In the genomic region with DNA sequence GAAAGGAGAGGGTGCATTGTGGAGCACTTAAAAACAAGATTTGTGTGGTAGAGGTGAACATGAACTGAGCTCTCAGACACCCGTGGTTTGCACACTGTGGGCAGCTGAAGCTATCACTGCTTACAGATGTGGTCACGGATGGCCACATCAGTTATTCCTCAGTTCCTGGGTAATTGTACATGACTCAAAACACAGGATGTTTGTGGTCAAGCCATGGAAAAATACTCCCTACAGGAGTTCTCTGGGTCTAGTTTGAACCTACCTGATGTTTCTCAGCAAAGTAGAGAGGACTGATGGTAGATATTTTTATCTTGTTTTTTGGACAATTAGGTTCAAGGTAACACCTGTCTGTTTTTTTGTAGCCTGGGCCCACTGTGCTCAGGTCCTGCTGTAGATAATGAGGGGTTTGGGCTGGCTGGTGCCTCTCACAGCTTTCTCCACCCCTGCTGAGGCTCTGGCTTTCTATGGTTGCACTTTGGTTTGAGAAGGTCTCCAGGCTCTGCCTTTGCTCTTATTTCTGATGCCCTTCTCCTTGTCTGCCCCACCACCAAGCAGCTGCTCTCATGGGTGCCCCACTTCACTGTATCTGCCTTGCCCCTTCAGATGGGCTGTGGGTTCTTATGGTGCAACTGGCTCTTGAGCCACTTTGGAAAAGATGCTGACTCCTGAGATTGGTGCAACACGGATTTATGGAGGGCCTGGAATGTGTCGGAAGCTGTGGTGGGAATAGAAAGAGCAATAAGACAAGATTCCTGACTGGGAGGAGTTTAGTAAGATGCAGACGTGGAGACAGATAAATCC, we compare ENCODE assay signal across 8 cellular contexts. TPM values are rescaled to one million over a fixed set of nuclear protein-coding genes. Genes with fewer than 3 reads are reported as not detected.
A peak's percentile ranks its signal among the peaks of the same experiment; 100 is the strongest.
DNase-seq lines count a peak whose midpoint lies in the region; ATAC-seq and TF ChIP-seq lines count a peak whose summit lies in the region.

No MANE protein-coding gene starts in this region.

- H3K27me3 ChIP-seq in BLaER1 (no peaks in the 10 kb centered on the region), Karpas-422 (ENCODE audit: low read length) (no peaks in the 10 kb centered on the region)

- intact Hi-C loops in natural killer cell (cut with micrococcal nuclease), result no loop called here

- H3K4me3 Mint-ChIP-seq in natural killer cell, result peak overlapping the region; percentile 68

- peaks cover 8% of the 10 kb centered on the region for H3K36me3 Mint-ChIP-seq in natural killer cell

- H3K4me2 ChIP-seq in BLaER1 (peak overlapping the region; percentile 61), Karpas-422 (ENCODE audit: low read depth, low read length, poor library complexity, severe bottlenecking) (no peak overlapping the region)

- ATAC-seq in natural killer cell (peak; percentile 63 to 86 (median 70)), GM19395 (IDR thresholded peaks at IDR 0.05; ENCODE audit: unreplicated experiment) (no peak), GM21526 (IDR thresholded peaks at IDR 0.05; ENCODE audit: low FRiP score, unreplicated experiment) (no peak)

- peaks cover 69 to 71% of the 10 kb centered on the region in 2 donors for H3K4me1 Mint-ChIP-seq in natural killer cell

- H4K20me1 ChIP-seq in BLaER1, result no peaks in the 10 kb centered on the region
- H4K20me1 ChIP-seq in Karpas-422 (ENCODE audit: insufficient read depth, low read depth, low read length), result no peaks in the 10 kb centered on the region

- no peak for TF ChIP-seq CTCF in natural killer cell (IDR thresholded peaks at IDR 0.05)

- H3K9ac ChIP-seq in BLaER1 (no peak overlapping the region), Karpas-422 (ENCODE audit: low read length) (no peak overlapping the region)

- H3K9me2 ChIP-seq in Karpas-422 (replicated peaks; ENCODE audit: insufficient read depth, low read length), result no peaks in the 10 kb centered on the region

- peaks cover 40% of the 10 kb centered on the region for H3K4me1 ChIP-seq in BLaER1
- peaks cover 23% of the 10 kb centered on the region for H3K4me1 ChIP-seq in Karpas-422 (ENCODE audit: low read length)

- peaks cover 13% of the 10 kb centered on the region in 2 donors for H3K27me3 Mint-ChIP-seq in natural killer cell (ENCODE audit: low read depth in 2 of 2)

- no peaks in the 10 kb centered on the region for H3K9me3 Mint-ChIP-seq in natural killer cell

- peak; percentile 99 for DNase-seq in RPMI7951 (ENCODE audit: low read depth)
- peak; percentile 48 for DNase-seq in activated effector memory CD4-positive, alpha-beta T cell treated with Interleukin-2 at 50 U/mL for 16 hours
- peak; percentile 55 for DNase-seq in natural killer cell
- DNase-seq in iPS-NIHi11 (ENCODE audit: low spot score), result no peak
- no peak for DNase-seq in Karpas-422

- H3K4me3 ChIP-seq in BLaER1 (no peak overlapping the region), Karpas-422 (ENCODE audit: low read length) (no peak overlapping the region)

- H3K27ac ChIP-seq in BLaER1 (no peak overlapping the region), Karpas-422 (ENCODE audit: low read length) (no peak overlapping the region)

- peak overlapping the region in 1 of 2 donors; percentile 58 for H3K27ac Mint-ChIP-seq in natural killer cell

- H3K36me3 ChIP-seq in BLaER1 (no peaks in the 10 kb centered on the region), Karpas-422 (ENCODE audit: insufficient read depth, low read length) (no peaks in the 10 kb centered on the region)

- peaks cover 13% of the 10 kb centered on the region; the same call in 1 of the 2 replicates for H3K9me3 ChIP-seq in BLaER1
- H3K9me3 ChIP-seq in Karpas-422 (ENCODE audit: low read length), result no peaks in the 10 kb centered on the region

- no peaks in the 10 kb centered on the region for H3K79me2 ChIP-seq in Karpas-422 (ENCODE audit: low read length)

- H2AFZ ChIP-seq in Karpas-422 (ENCODE audit: low read length), result no peak overlapping the region

RNA-seq across cellular contexts. Expression of gene CDCP1, which starts 40.1 kb away (rescaled TPM):
- 75.6 and 78.0 TPM in 2 replicates for total RNA-seq in RPMI7951 (2014; rRNA removed; shearing (Covaris generic))
- under 1 TPM; 0.38 to 0.61 (median 0.48) TPM for total RNA-seq in natural killer cell
- total RNA-seq in Karpas-422 (2014; rRNA removed; shearing (Covaris generic); ENCODE audit: low replicate concordance), result not detected in 2 replicates

Comparison
In these comparisons a context has a peak if more than half of its experiments do, and no peak if none do; other contexts are left out.
1. DNase-seq: peak in RPMI7951 (single experiment), activated effector memory CD4-positive, alpha-beta T cell treated with Interleukin-2 at 50 U/mL for 16 hours (single experiment) and natural killer cell (single experiment); none in iPS-NIHi11 (single experiment) and Karpas-422 (single experiment).
2. ATAC-seq: peak in natural killer cell (3 of 3); none in GM19395 (single experiment) and GM21526 (single experiment).
3. RNA of gene CDCP1, which starts 40.1 kb away (total RNA-seq): 75.6 to 78.0 TPM in RPMI7951; 0.38 to 0.61 TPM in natural killer cell and not detected in Karpas-422; every median in the first group is over 10 times any median in the second.